ENCODE assay signal across 33 cellular contexts in the genomic region with DNA sequence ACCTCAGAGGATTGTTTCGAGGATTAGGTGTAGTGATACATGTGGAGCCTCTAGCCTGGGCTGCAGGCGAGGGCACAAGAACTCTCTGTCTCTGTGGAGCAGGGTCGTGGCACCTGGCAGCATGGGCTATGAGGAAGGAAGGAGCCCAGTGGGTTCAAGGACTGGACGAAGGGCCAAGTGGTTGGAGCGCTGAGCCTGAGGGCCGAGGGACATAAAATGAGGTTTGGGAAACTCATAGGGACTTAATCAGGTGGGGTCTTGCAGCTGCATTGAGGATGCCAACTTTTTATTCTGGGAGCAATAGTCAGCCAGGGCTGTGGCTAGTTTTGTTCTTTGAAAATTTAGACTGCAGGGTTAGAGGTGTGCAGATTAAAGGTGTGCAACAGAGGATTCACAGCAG. TPM values are rescaled to one million over a fixed set of nuclear protein-coding genes. Genes with fewer than 3 reads are reported as not detected.
DNase-seq lines count a peak whose midpoint lies in the region; ATAC-seq and TF ChIP-seq lines count a peak whose summit lies in the region.
"Had no signal": no experiment of that assay in that cellular context is flagged by ENCODE, and none has a peak within 500 bp of the region (broad histone marks: within the 10 kb centered on the region; RNA-seq: fewer than 3 reads in every experiment).

No MANE protein-coding gene starts in this region.

- H3K4me3 ChIP-seq in heart left ventricle (no peak overlapping the region), coronary artery (no peak overlapping the region)
- H3K4me3 ChIP-seq: A549; BLaER1; BLaER1 treated with 17β-estradiol and CSF1 and Interleukin-3, amounts not matched to agents 10 nM and 100 nM had no signal

- no peak overlapping the region for H3K27ac Mint-ChIP-seq in T-helper 17 cell
- H3K27ac Mint-ChIP-seq: B cell; CD14-positive monocyte; CD4-positive, alpha-beta memory T cell; CD4-positive, alpha-beta T cell; CD4-positive, CD25-positive, alpha-beta regulatory T cell; CD8-positive, alpha-beta memory T cell; CD8-positive, alpha-beta T cell had no signal

- H3K27ac ChIP-seq in heart left ventricle (no peak overlapping the region), coronary artery (no peak overlapping the region)
- H3K27ac ChIP-seq: 22Rv1; A549; BLaER1; BLaER1 treated with 17β-estradiol and CSF1 and Interleukin-3, amounts not matched to agents 10 nM and 100 nM; C4-2B had no signal

- no peaks in the 10 kb centered on the region for H3K36me3 ChIP-seq in heart left ventricle
- H3K36me3 ChIP-seq: BE2C; BLaER1; BLaER1 treated with 17β-estradiol and CSF1 and Interleukin-3, amounts not matched to agents 10 nM and 100 nM had no signal

- peaks cover 3% of the 10 kb centered on the region for H3K4me1 Mint-ChIP-seq in T-helper 17 cell
- H3K4me1 Mint-ChIP-seq: B cell; CD14-positive monocyte; CD8-positive, alpha-beta memory T cell had no signal

- 88 to 95% (median 90%) methylated on average over 6 of the region's 6 CpGs for WGBS in heart left ventricle, 4 donors

- no peaks in the 10 kb centered on the region for H3K9me3 ChIP-seq in heart left ventricle
- H3K9me3 ChIP-seq in T-helper 17 cell (ENCODE audit: control insufficient read depth, low read length, poor library complexity, severe bottlenecking): no peaks in the 10 kb centered on the region
- H3K9me3 ChIP-seq: A549, BE2C, Caco-2 had no signal

- peak overlapping the region; percentile 36 for H3K4me3 Mint-ChIP-seq in T-helper 17 cell
- H3K4me3 Mint-ChIP-seq: B cell; CD14-positive monocyte; CD4-positive, alpha-beta T cell; CD4-positive, CD25-positive, alpha-beta regulatory T cell; CD8-positive, alpha-beta memory T cell; CD8-positive, alpha-beta T cell had no signal

- ATAC-seq in heart left ventricle: no peak
- no peak for ATAC-seq in T-helper 17 cell
- no peak for ATAC-seq in GM21381 (IDR thresholded peaks at IDR 0.05; ENCODE audit: unreplicated experiment)
- ATAC-seq: A549; CD8-positive, alpha-beta T cell had no signal

- peaks cover 0 to 34% (median 13%) of the 10 kb centered on the region in 12 donors for H3K4me1 ChIP-seq in heart left ventricle
- H3K4me1 ChIP-seq: BE2C, BLaER1, Caco-2 had no signal

- peaks cover 77% of the 10 kb centered on the region for H3K27me3 Mint-ChIP-seq in T-helper 17 cell

- H3K36me3 Mint-ChIP-seq in T-helper 17 cell (ENCODE audit: low read depth): peaks cover 3% of the 10 kb centered on the region
- H3K36me3 Mint-ChIP-seq: CD14-positive monocyte; CD4-positive, alpha-beta memory T cell; CD4-positive, CD25-positive, alpha-beta regulatory T cell; CD8-positive, alpha-beta memory T cell; CD8-positive, alpha-beta T cell had no signal

- intact Hi-C loops in cardiac septum (cut with DNase I) (no loop called here), heart left ventricle (cut with DNase I) (loop anchor here in 5 of 10 donors (5.0 to 10.0 kb wide), 3 partner anchors 363 to 626 kb away; no protein-coding TSS in a partner anchor)

- no peak for TF ChIP-seq CTCF in heart left ventricle (IDR thresholded peaks at IDR 0.05)
- no peak for TF ChIP-seq CTCF in coronary artery (IDR thresholded peaks at IDR 0.05)

- no peaks in the 10 kb centered on the region for H3K27me3 ChIP-seq in heart left ventricle
- H3K27me3 ChIP-seq: BE2C; BLaER1; BLaER1 treated with 17β-estradiol and CSF1 and Interleukin-3, amounts not matched to agents 10 nM and 100 nM had no signal

- DNase-seq in cardiac septum (ENCODE audit: low spot score) (peak; percentile 31), heart left ventricle (no peak), T-helper 17 cell (no peak), coronary artery (ENCODE audit: low spot score) (peak; percentile 52), SHP77 treated with DMSO at 0.1 percent for 48 hours (lab: John Stamatoyannopoulos, UW) (no peak)
- DNase-seq: 8988T; ACHN; AML-193; BE2C; Caco-2; Calu3; CD4-positive, alpha-beta memory T cell; CD4-positive, alpha-beta T cell; CD4-positive, CD25-positive, alpha-beta regulatory T cell; CD8-positive, alpha-beta memory T cell; CD8-positive, alpha-beta T cell; COR-L47; DMS 273 treated with DMSO at 0.1 percent for 48 hours; DMS153; DMS53; DMS79; DMS79 treated with DMSO at 0.1 percent for 48 hours; DND-41; EL had no signal

- TF ChIP-seq POLR2A in heart left ventricle (IDR thresholded peaks at IDR 0.05): no peak

RNA-seq across cellular contexts. Expression of gene ZNF32, which starts 33.0 kb away (rescaled TPM):
- total RNA-seq in cardiac septum (38.1 TPM), heart left ventricle (10 to 100 TPM; 32.8 to 61.7 (median 42.4) TPM), T-helper 17 cell (10 to 100 TPM; 19.0 to 19.2 TPM)
- 10 to 100 TPM; 39.4 to 78.2 TPM for polyA plus RNA-seq in heart left ventricle
- total RNA-seq: A172 had no signal

Comparison
In these comparisons a context has a peak if more than half of its experiments do, and no peak if none do; other contexts are left out.
1. DNase-seq: peak in cardiac septum (single experiment) and coronary artery (single experiment); none in heart left ventricle (0 of 5), T-helper 17 cell (0 of 3) and SHP77 treated with DMSO at 0.1 percent for 48 hours (single experiment).